8 cellular contexts compared by ENCODE assay signal in the genomic region with DNA sequence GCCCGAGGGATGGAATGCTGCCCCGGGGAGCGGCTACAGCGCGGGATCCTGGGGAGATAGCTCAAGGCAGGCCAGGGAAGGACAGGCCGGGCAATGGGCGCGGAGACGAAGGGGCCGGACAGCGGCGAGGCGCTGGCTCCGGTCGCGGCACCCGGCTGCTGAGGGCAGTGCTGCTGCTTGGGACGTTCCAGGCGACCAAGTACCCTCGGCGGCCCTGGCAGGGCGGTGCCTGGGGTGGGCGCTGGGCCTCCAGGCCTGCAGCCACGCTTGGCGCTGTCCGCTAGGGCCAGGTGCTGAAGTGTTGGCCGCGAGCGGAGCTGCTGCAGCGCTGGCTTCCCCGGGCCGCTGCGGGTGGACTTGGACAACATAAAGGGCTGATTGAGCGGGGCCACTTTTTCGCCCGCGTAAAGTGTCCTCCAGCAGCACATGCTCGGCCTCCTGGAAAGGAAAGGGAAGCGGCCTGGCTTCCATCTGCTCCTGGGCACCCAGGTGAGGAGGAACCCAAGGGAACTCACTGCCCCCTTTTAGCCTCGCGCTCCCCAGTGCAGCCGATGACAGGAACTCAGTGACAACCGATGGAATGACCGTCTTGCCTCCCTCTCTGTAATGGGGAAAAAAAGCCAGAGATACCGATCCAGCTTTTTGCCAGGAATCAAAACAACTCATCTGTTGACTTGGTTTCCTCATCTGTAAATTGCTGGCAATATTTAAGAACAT.
DNase-seq lines count a peak whose midpoint lies in the region; ATAC-seq lines count a peak whose summit lies in the region.

No MANE protein-coding gene starts in this region.

- ATAC-seq in HG03175 (IDR thresholded peaks at IDR 0.05; ENCODE audit: unreplicated experiment) (peak; percentile 62), GM19023 (IDR thresholded peaks at IDR 0.05; ENCODE audit: unreplicated experiment) (no peak), HG03039 (IDR thresholded peaks at IDR 0.05; ENCODE audit: unreplicated experiment) (no peak)

- no peak overlapping the region for H3K4me3 Mint-ChIP-seq in activated T-cell treated with anti-CD3 and anti-CD28 coated beads, Interleukin-2, amount 50 U/mL, for 24 hours

- H3K27ac Mint-ChIP-seq in activated T-cell treated with anti-CD3 and anti-CD28 coated beads, Interleukin-2, amount 50 U/mL, for 24 hours = no peak overlapping the region

- H3K36me3 Mint-ChIP-seq in activated T-cell treated with anti-CD3 and anti-CD28 coated beads, Interleukin-2, amount 50 U/mL, for 24 hours (ENCODE audit: low read depth) = no peaks in the 10 kb centered on the region

- in situ Hi-C loops in ACHN (cut with HindIII; ENCODE audit: low pct_ligation_motif_present, low pct_unique_long_range_greater_than_20kb, low sequenced_read_pairs) = no loop called here

- intact Hi-C loops in head of caudate nucleus (cut with DNase I) = no loop called here

- no peaks in the 10 kb centered on the region for H3K9me3 Mint-ChIP-seq in activated T-cell treated with anti-CD3 and anti-CD28 coated beads, Interleukin-2, amount 50 U/mL, for 24 hours

- DNase-seq in ACHN (peak; percentile 85), head of caudate nucleus (peak; percentile 6 to 82 (median 57)), pons (ENCODE audit: low spot score) (peak; percentile 9), epidermal melanocyte (ENCODE audit: insufficient read length, low spot score) (no peak)
- peak; percentile 48 for DNase-seq in activated T-cell treated with anti-CD3 and anti-CD28 coated beads, Interleukin-2, amount 50 U/mL, for 24 hours

- peaks cover 47% of the 10 kb centered on the region for H3K27me3 Mint-ChIP-seq in activated T-cell treated with anti-CD3 and anti-CD28 coated beads, Interleukin-2, amount 50 U/mL, for 24 hours

- peaks cover 2% of the 10 kb centered on the region for H3K4me1 Mint-ChIP-seq in activated T-cell treated with anti-CD3 and anti-CD28 coated beads, Interleukin-2, amount 50 U/mL, for 24 hours (ENCODE audit: low read depth)
